In genomic region chr5:148532962-148533670, GRCh38 we compare ENCODE assay signal across 25 cellular contexts.
"Had no signal": no experiment of that assay in that cellular context is flagged by ENCODE, and none has a peak within 500 bp of the region (broad histone marks: within the 10 kb centered on the region; RNA-seq: fewer than 3 reads in every experiment).

No MANE protein-coding gene starts in this region.

- H3K9me3 ChIP-seq: adrenal gland, SJCRH30 had no signal

- H3K4me1 ChIP-seq: adrenal gland, body of pancreas, breast epithelium, SJCRH30 had no signal

- H3K4me1 Mint-ChIP-seq: activated CD4-positive, alpha-beta T cell treated with anti-CD3 and anti-CD28 coated beads, Interleukin-2, amount 10 ng/mL, durations not matched to agents 24 days and 14 days had no signal

- DNase-seq: activated CD4-positive, alpha-beta T cell treated with anti-CD3 and anti-CD28 coated beads, Interleukin-2, amount 10 ng/mL, durations not matched to agents 24 days and 14 days; activated CD4-positive, alpha-beta T cell treated with anti-CD3 and anti-CD28 coated beads, Interleukin-2, amount 50 U/mL, for 4 hours; activated CD8-positive, alpha-beta T cell treated with anti-CD3 and anti-CD28 coated beads for 36 hours; activated gamma-delta T cell treated with Interleukin-2 at 50 U/mL for 16 hours; activated naive CD4-positive, alpha-beta T cell treated with anti-CD3 and anti-CD28 coated beads for 36 hours; activated T-cell treated with anti-CD3 and anti-CD28 coated beads, Interleukin-2, amount 50 U/mL, for 1 hour; adrenal gland; body of pancreas; Karpas-422; KBM-7; NCI-H1105 treated with DMSO at 0.1 percent for 48 hours; NCI-H146; NCI-H187; NCI-H2029 treated with DMSO at 0.1 percent for 48 hours; NCI-H2107; NCI-H2171; NCI-H510A; NCI-H774; SHP77; SJCRH30 had no signal

- H3K27me3 ChIP-seq: adrenal gland, body of pancreas, breast epithelium, SJCRH30 had no signal

- H3K36me3 ChIP-seq: adrenal gland, breast epithelium, SJCRH30 had no signal

- ATAC-seq: activated CD8-positive, alpha-beta T cell treated with anti-CD3 and anti-CD28 coated beads for 36 hours; activated naive CD4-positive, alpha-beta T cell treated with anti-CD3 and anti-CD28 coated beads, Interleukin-2, amount 50 U/mL, for 72 hours; body of pancreas; Panc1 had no signal

- H3K4me3 ChIP-seq: adrenal gland, body of pancreas, breast epithelium, SJCRH30, SK-N-MC had no signal

- H3K27ac Mint-ChIP-seq: activated CD4-positive, alpha-beta T cell treated with anti-CD3 and anti-CD28 coated beads, Interleukin-2, amount 10 ng/mL, durations not matched to agents 24 days and 14 days; activated CD8-positive, alpha-beta T cell treated with anti-CD3 and anti-CD28 coated beads for 36 hours; activated naive CD4-positive, alpha-beta T cell treated with anti-CD3 and anti-CD28 coated beads for 36 hours; T-helper 2 cell treated with Interferon-gamma antibody and Interleukin-4, amounts not matched to agents 5 μg/mL and 100 μg/mL, for 36 hours had no signal

- H3K27ac ChIP-seq: adrenal gland, body of pancreas, breast epithelium, SJCRH30, SK-N-MC had no signal

- H3K4me3 Mint-ChIP-seq: activated CD4-positive, alpha-beta T cell treated with anti-CD3 and anti-CD28 coated beads, Interleukin-2, amount 10 ng/mL, durations not matched to agents 24 days and 14 days; activated CD8-positive, alpha-beta T cell treated with anti-CD3 and anti-CD28 coated beads for 36 hours; activated naive CD4-positive, alpha-beta T cell treated with anti-CD3 and anti-CD28 coated beads for 36 hours; T-helper 2 cell treated with Interferon-gamma antibody and Interleukin-4, amounts not matched to agents 5 μg/mL and 100 μg/mL, for 36 hours had no signal
